8 cellular contexts compared by ENCODE assay signal in the genomic region with DNA sequence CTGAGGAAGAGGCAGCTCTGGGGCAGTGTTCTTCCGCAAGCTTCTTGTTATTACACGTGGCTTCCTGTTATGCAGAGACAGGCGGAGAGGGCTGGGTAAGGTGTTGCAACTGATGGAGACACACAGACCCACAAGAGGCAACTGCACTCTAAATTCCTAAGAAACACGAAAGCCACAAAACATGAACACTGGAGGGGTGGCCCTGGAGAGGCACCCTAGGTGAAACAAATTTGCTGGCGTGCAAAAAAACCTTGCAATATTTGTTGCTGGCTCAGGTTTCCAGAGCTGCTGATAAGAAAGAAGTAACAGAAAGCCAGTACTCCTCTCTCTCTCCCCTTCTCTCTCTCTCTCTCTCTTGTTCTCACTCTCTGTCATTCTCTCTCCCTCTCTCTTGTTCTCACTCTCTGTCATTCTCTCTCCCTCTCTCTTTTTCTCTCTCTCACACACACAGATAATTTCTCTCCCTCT. TPM values are rescaled to one million over a fixed set of nuclear protein-coding genes. Genes with fewer than 3 reads are reported as not detected.
DNase-seq lines count a peak whose midpoint lies in the region; ATAC-seq lines count a peak whose summit lies in the region.

No MANE protein-coding gene starts in this region.

- H3K36me3 ChIP-seq in H7 (replicated peaks; ENCODE audit: control insufficient read depth, insufficient read depth, low read length), result no peaks in the 10 kb centered on the region

- H3K27me3 ChIP-seq in H7 (ENCODE audit: control insufficient read depth, insufficient read depth, low read length), result no peaks in the 10 kb centered on the region

- intact Hi-C loops in left ventricle myocardium superior (cut with micrococcal nuclease), result no loop called here

- H3K4me3 ChIP-seq in H7 (ENCODE audit: insufficient read depth, low read depth, low read length), result no peak overlapping the region

- peak; percentile 37 for ATAC-seq in GM18511 (IDR thresholded peaks at IDR 0.05; ENCODE audit: unreplicated experiment)
- ATAC-seq in left ventricle myocardium superior, result peak; percentile 72

- DNase-seq in MV-4-11 (lab: John Stamatoyannopoulos, UW), result peak; percentile 92
- peak; percentile 63 for DNase-seq in activated T-helper 1 cell treated with Interleukin-2 at 50 U/mL for 16 hours (ENCODE audit: low read depth)
- DNase-seq in left ventricle myocardium superior, result peak; percentile 43
- DNase-seq in stimulated activated CD8-positive, alpha-beta memory T cell treated with anti-CD3 and anti-CD28 coated beads, Interleukin-2, amount 100 ng/mL, for 1 hour (ENCODE audit: low read depth in 2 of 2), result peak; percentile 37 to 41
- no peak for DNase-seq in H7
- no peak for DNase-seq in NCI-H2171 treated with DMSO at 0.1 percent for 48 hours (lab: John Stamatoyannopoulos, UW)
- DNase-seq in DMS53 (lab: John Stamatoyannopoulos, UW), result no peak

RNA-seq across cellular contexts. Expression of gene ARHGAP25, which starts 31.8 kb away (rescaled TPM):
- 5.4 TPM for total RNA-seq in left ventricle myocardium superior
- total RNA-seq in H7 (2014; rRNA removed; shearing (Covaris generic)), result 4.1 and 6.3 TPM in 2 replicates

Comparison
In these comparisons a context has a peak if more than half of its experiments do, and no peak if none do; other contexts are left out.
1. DNase-seq: peak in MV-4-11 (single experiment), activated T-helper 1 cell treated with Interleukin-2 at 50 U/mL for 16 hours (single experiment), left ventricle myocardium superior (single experiment) and stimulated activated CD8-positive, alpha-beta memory T cell treated with anti-CD3 and anti-CD28 coated beads, Interleukin-2, amount 100 ng/mL, for 1 hour (2 of 2); none in H7 (single experiment), NCI-H2171 treated with DMSO at 0.1 percent for 48 hours (single experiment) and DMS53 (single experiment).